ENCODE assay signal across 12 cellular contexts in the genomic region with DNA sequence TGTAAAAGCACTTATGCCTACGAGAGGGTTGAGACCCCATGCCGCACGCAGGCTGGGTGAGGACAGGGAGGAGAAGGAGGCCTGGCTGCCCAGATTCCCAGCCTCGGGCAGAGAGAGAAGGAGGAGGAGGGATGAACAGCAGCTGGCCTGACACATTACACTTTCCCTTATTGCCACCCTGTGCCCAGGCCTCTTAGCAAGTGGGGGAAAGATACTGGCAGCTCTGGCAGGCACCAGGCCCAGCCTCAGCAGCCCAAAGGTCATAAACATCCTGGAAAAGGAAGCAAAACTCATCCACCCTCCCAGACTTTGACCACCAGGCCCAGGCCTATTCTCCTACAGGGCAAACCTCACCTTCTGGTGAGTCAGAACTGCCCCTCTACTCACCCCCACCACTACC. TPM values are rescaled to one million over a fixed set of nuclear protein-coding genes. Genes with fewer than 3 reads are reported as not detected.
DNase-seq lines count a peak whose midpoint lies in the region; ATAC-seq and TF ChIP-seq lines count a peak whose summit lies in the region.
"Had no signal": no experiment of that assay in that cellular context is flagged by ENCODE, and none has a peak within 500 bp of the region (broad histone marks: within the 10 kb centered on the region; RNA-seq: fewer than 3 reads in every experiment).

No MANE protein-coding gene starts in this region.

- H3K9me3 ChIP-seq in colonic mucosa (no peaks in the 10 kb centered on the region), right lobe of liver (no peaks in the 10 kb centered on the region), subcutaneous abdominal adipose tissue (ENCODE audit: control insufficient read depth in 5 of 5, low read length in 5 of 5) (no peaks in the 10 kb centered on the region)

- TF ChIP-seq CTCF in colonic mucosa (IDR thresholded peaks at IDR 0.05) = no peak
- peak in 1 of 4 donors; percentile 7 for TF ChIP-seq CTCF in right lobe of liver (IDR thresholded peaks at IDR 0.05)

- H3K27ac ChIP-seq in colonic mucosa (peak overlapping the region; percentile 37), right lobe of liver (peak overlapping the region; percentile 62 to 73 (median 66)), subcutaneous abdominal adipose tissue (ENCODE audit: low read depth, low read length) (peak overlapping the region; percentile 98)
- H3K27ac ChIP-seq: cardiac muscle cell had no signal

- H3K4me3 ChIP-seq in colonic mucosa (no peak overlapping the region), right lobe of liver (peak overlapping the region in 1 of 3 donors; percentile 8), subcutaneous abdominal adipose tissue (ENCODE audit: low read depth in 1 of 5, low read length in 5 of 5) (peak overlapping the region; percentile 15 to 87 (median 48))
- H3K4me3 ChIP-seq: cardiac muscle cell had no signal

- intact Hi-C loops in colonic mucosa (cut with DNase I) = no loop called here
- intact Hi-C loops in right lobe of liver (cut with DNase I) = no loop called here

- DNase-seq in NCI-H1092 (lab: John Stamatoyannopoulos, UW) = peak; percentile 22
- peak; percentile 63 for DNase-seq in colonic mucosa
- DNase-seq in right lobe of liver = peak; percentile 76 to 87 (median 86)
- no peak for DNase-seq in NCI-H1436 (lab: John Stamatoyannopoulos, UW)
- DNase-seq in activated CD4-positive, alpha-beta T cell treated with anti-CD3 and anti-CD28 coated beads, Interleukin-2, amount 50 U/mL, for 48 hours = no peak
- DNase-seq: activated CD8-positive, alpha-beta T cell treated with anti-CD3 and anti-CD28 coated beads, Interleukin-2, amount 10 ng/mL, durations not matched to agents 7 days and 5 days; HCEC 1CT had no signal

- H3K27me3 ChIP-seq in colonic mucosa (no peaks in the 10 kb centered on the region), right lobe of liver (no peaks in the 10 kb centered on the region), subcutaneous abdominal adipose tissue (ENCODE audit: control insufficient read depth in 5 of 5, insufficient read depth in 4 of 5, low read length in 5 of 5) (no peaks in the 10 kb centered on the region)

- ATAC-seq in right lobe of liver (peak; percentile 65 to 77 (median 68)), HG03039 (IDR thresholded peaks at IDR 0.05; ENCODE audit: unreplicated experiment) (no peak), HG03139 (IDR thresholded peaks at IDR 0.05; ENCODE audit: unreplicated experiment) (no peak)
- ATAC-seq: activated CD8-positive, alpha-beta T cell treated with anti-CD3 and anti-CD28 coated beads, Interleukin-2, amount 10 ng/mL, durations not matched to agents 7 days and 5 days had no signal

- no peak for TF ChIP-seq POLR2A in right lobe of liver (IDR thresholded peaks at IDR 0.05)

- WGBS in right lobe of liver (ENCODE audit: insufficient coverage, low coverage, low lambda C conversion rate, missing lambda C conversion rate) = 27% methylated on average over 2 of the region's 4 CpGs

- H3K36me3 ChIP-seq in colonic mucosa = no peaks in the 10 kb centered on the region
- H3K36me3 ChIP-seq in right lobe of liver = no peaks in the 10 kb centered on the region
- peaks cover 0 to 10% (median 9%) of the 10 kb centered on the region in 5 donors for H3K36me3 ChIP-seq in subcutaneous abdominal adipose tissue (ENCODE audit: control insufficient read depth in 5 of 5, insufficient read depth in 5 of 5, low read length in 5 of 5)
- H3K36me3 ChIP-seq: cardiac muscle cell had no signal

- H3K4me1 ChIP-seq in colonic mucosa (peaks cover 6% of the 10 kb centered on the region), right lobe of liver (peaks cover 2 to 51% (median 15%) of the 10 kb centered on the region in 4 donors), subcutaneous abdominal adipose tissue (ENCODE audit: control insufficient read depth in 5 of 5, insufficient read depth in 5 of 5, low read length in 5 of 5) (peaks cover 18 to 69% (median 58%) of the 10 kb centered on the region in 5 donors)

- H3K9ac ChIP-seq in colonic mucosa (ENCODE audit: low read depth in 2 of 2, low read length in 2 of 2) = peak overlapping the region in 1 of 2 donors; percentile 30
- peak overlapping the region; percentile 33 to 97 (median 79) for H3K9ac ChIP-seq in subcutaneous abdominal adipose tissue (ENCODE audit: low read length in 5 of 5)

RNA-seq across cellular contexts. Expression of a gene that starts 4.7 kb away (rescaled TPM):
- 10 to 100 TPM in 1 of 2 donors, 1 to 10 TPM in 1; 3.8 to 13.2 TPM for total RNA-seq in colonic mucosa
- 10 to 100 TPM; 24.4 to 76.1 (median 52.2) TPM for total RNA-seq in right lobe of liver

RNA-seq across cellular contexts. Expression of a gene that starts 46.4 kb away (rescaled TPM):
- total RNA-seq in colonic mucosa (10 to 100 TPM in 1 of 2 donors, 1 to 10 TPM in 1; 1.9 to 11.1 TPM), right lobe of liver (1 to 10 TPM in 2 of 6 experiments, under 1 TPM in 1, not detected in 3; 0.42 to 2.2 (median 1.1) TPM)
- total RNA-seq: cardiac muscle cell, RPMI7951 had no signal

Comparison
In these comparisons a context has a peak if more than half of its experiments do, and no peak if none do; other contexts are left out.
1. DNase-seq: peak in NCI-H1092 (single experiment), colonic mucosa (single experiment) and right lobe of liver (3 of 3); none in NCI-H1436 (single experiment) and activated CD4-positive, alpha-beta T cell treated with anti-CD3 and anti-CD28 coated beads, Interleukin-2, amount 50 U/mL, for 48 hours (0 of 2).
2. H3K27ac ChIP-seq: peak in every context shown above with its lines; median percentile 98 in subcutaneous abdominal adipose tissue; 66 in right lobe of liver; 37 in colonic mucosa.
3. ATAC-seq: peak in right lobe of liver (4 of 4); none in HG03039 (single experiment) and HG03139 (single experiment).